ENCODE assay signal across 15 cellular contexts in the genomic region with DNA sequence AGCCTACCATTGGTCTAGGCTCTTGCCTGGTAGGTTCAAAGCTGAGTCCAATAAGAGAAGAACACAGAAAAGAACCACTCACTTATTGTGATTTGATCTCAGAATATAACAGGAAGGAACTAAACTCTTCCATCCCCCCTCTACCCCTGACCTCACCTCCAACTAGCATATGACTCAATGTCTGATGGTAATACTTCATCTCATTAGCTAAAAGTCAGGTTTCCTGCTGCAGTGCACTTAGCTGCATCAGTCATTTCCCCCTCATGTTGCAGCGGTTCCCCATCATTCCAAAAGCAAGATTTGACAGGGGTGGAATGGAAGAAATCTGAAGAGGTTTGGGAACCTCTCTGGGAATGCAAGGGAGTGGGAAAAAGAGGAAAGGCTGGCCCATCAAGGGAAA.
DNase-seq lines count a peak whose midpoint lies in the region; TF ChIP-seq lines count a peak whose summit lies in the region.
"Had no signal": no experiment of that assay in that cellular context is flagged by ENCODE, and none has a peak within 500 bp of the region (broad histone marks: within the 10 kb centered on the region; RNA-seq: fewer than 3 reads in every experiment).

No MANE protein-coding gene starts in this region.

- in situ Hi-C loops in ACHN (cut with HindIII; ENCODE audit: low pct_ligation_motif_present, low pct_unique_long_range_greater_than_20kb, low sequenced_read_pairs), result no loop called here

- peak; percentile 4 for DNase-seq in M059J (ENCODE audit: low read depth)
- DNase-seq in epithelial cell of proximal tubule (ENCODE audit: low read depth), result no peak
- peak; percentile 67 for DNase-seq in kidney tubule cell (ENCODE audit: low spot score)
- DNase-seq in ACHN, result no peak
- no peak for DNase-seq in NCI-H69 (lab: John Stamatoyannopoulos, UW)
- no peak for DNase-seq in SIG-M5 treated with dmso at 0.1 percent for 504 hours (lab: John Stamatoyannopoulos, UW; ENCODE audit: unreplicated experiment)
- no peak for DNase-seq in hypothalamus (lab: John Stamatoyannopoulos, UW)
- DNase-seq: CD4-positive, alpha-beta memory T cell; DMS79 treated with DMSO at 0.1 percent for 48 hours; GOT3; H7; HFFc6 had no signal

- H3K4me3 ChIP-seq in epithelial cell of proximal tubule (ENCODE audit: low read depth, low read length), result peak overlapping the region; percentile 30
- H3K4me3 ChIP-seq: A549, BLaER1, GM12878 had no signal

- no peak for TF ChIP-seq CTCF in epithelial cell of proximal tubule (conservative IDR thresholded peaks at IDR 0.05; ENCODE audit: low read depth, low read length)

Comparison
In these comparisons a context has a peak if more than half of its experiments do, and no peak if none do; other contexts are left out.
1. DNase-seq: peak in M059J (single experiment) and kidney tubule cell (single experiment); none in epithelial cell of proximal tubule (single experiment), ACHN (single experiment), NCI-H69 (single experiment), SIG-M5 treated with dmso at 0.1 percent for 504 hours (single experiment) and hypothalamus (0 of 51).